ENCODE assay signal across 8 cellular contexts in the genomic region with DNA sequence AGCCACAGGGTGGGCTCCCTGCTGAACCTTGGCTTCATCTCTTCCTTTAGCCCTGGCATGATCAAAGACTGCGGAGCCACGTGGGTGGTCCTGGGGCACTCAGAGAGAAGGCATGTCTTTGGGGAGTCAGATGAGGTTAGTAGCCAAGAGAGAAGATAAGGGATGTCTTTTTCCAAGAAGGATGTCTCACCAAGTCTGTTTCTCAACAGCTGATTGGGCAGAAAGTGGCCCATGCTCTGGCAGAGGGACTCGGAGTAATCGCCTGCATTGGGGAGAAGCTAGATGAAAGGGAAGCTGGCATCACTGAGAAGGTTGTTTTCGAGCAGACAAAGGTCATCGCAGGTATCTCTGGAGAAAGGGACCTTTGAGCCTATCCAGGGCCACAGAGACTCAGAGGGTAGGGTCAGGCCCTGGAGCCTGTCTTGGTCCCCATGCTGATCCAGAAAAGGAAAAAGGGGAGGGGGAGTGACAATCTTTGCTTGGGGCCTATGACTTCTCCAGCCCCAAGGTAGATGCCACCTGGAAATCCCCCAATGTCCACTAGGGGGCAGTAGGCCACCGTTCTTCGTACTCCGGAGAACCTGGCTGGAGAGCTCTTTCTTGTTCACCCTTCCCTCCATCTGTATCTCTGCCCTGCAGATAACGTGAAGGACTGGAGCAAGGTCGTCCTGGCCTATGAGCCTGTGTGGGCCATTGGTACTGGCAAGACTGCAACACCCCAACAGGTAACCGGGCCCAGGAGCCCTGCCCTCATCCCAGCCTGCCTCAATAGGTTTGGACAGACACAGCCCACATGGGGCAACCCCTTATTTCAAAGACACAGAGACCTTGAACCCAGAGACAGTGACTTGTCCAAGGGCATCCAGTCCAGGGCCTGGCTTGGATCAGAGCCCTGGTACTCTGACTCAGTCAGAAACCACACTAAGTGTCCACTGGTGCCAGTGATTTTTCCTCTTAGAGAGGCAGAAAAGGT. TPM values are rescaled to one million over a fixed set of nuclear protein-coding genes. Genes with fewer than 3 reads are reported as not detected.
DNase-seq lines count a peak whose midpoint lies in the region; ATAC-seq lines count a peak whose summit lies in the region.

No MANE protein-coding gene starts in this region.

- no peak for ATAC-seq in aorta (ENCODE audit: low FRiP score)
- ATAC-seq in GM18519 (IDR thresholded peaks at IDR 0.05; ENCODE audit: low FRiP score, unreplicated experiment), result no peak

- intact Hi-C loops in aorta (cut with DNase I), result loop anchor here (2.0 to 5.0 kb wide), 4 partner anchors 58 to 102 kb away; partner anchors contain the start of genes ATN1 (in 1 of the 2), C12orf57 (in 1 of the 2), PTMS (in 1 of the 2) and RNU7-1 (in 1 of the 2)

- H3K27me3 ChIP-seq in aorta (ENCODE audit: control insufficient read depth in 1 of 2, insufficient read depth in 2 of 2, low read length in 1 of 2), result no peaks in the 10 kb centered on the region

- H3K4me1 ChIP-seq in aorta (ENCODE audit: control insufficient read depth in 1 of 2, insufficient read depth in 2 of 2, low read length in 2 of 2), result peaks cover 0 to 1% of the 10 kb centered on the region in 2 donors

- no peak overlapping the region for H3K4me3 ChIP-seq in aorta (ENCODE audit: low read length in 2 of 2)

- H3K36me3 ChIP-seq in aorta (ENCODE audit: control insufficient read depth in 1 of 2, insufficient read depth in 2 of 2, low read length in 1 of 2), result peaks cover 0 to 2% of the 10 kb centered on the region in 2 donors

- WGBS in aorta, 2 donors, result 33 to 36% methylated on average over 12 of the region's 12 CpGs

- H3K9me3 ChIP-seq in aorta (ENCODE audit: control insufficient read depth, low read length), result no peaks in the 10 kb centered on the region

- no peak overlapping the region for H3K27ac ChIP-seq in aorta (ENCODE audit: low read depth in 1 of 2, low read length in 2 of 2)

- DNase-seq in GM04504 (ENCODE audit: low read depth) (peak; percentile 50), NCI-H128 (lab: John Stamatoyannopoulos, UW; ENCODE audit: unreplicated experiment) (peak; percentile 70), SW480 (ENCODE audit: low spot score) (peak; percentile 89), amniotic epithelial cell (ENCODE audit: low read depth) (peak; percentile 84), hepatic stellate cell (ENCODE audit: low spot score) (peak; percentile 83), renal cortical epithelial cell (ENCODE audit: low read depth) (peak; percentile 65), aorta (peak; percentile 82 to 90)

RNA-seq across cellular contexts. Expression of gene TPI1, which starts 2.0 kb away (rescaled TPM):
- total RNA-seq in renal cortical epithelial cell, result 1,309 and 1,579 TPM in 2 replicates
- 100 to 1,000 TPM; 317 TPM for total RNA-seq in aorta
- polyA plus RNA-seq in aorta, result 100 to 1,000 TPM; 310 to 314 TPM

RNA-seq across cellular contexts. Expression of gene SPSB2, which starts 3.8 kb away (rescaled TPM):
- total RNA-seq in renal cortical epithelial cell (7.0 and 13.2 TPM in 2 replicates), aorta (10 to 100 TPM in 1 of 2 donors, 1 to 10 TPM in 1; 4.2 to 10.2 TPM)
- 10 to 100 TPM; 11.1 to 14.3 TPM for polyA plus RNA-seq in aorta

RNA-seq across cellular contexts. Expression of gene USP5, which starts 17.4 kb away (rescaled TPM):
- total RNA-seq in renal cortical epithelial cell (107 and 113 TPM in 2 replicates), aorta (10 to 100 TPM; 59.5 to 64.6 TPM)
- polyA plus RNA-seq in aorta, result 10 to 100 TPM; 26.7 to 47.0 TPM

RNA-seq across cellular contexts. Expression of gene CDCA3, which starts 18.2 kb away (rescaled TPM):
- 1.3 and 4.7 TPM in 2 replicates for total RNA-seq in renal cortical epithelial cell
- total RNA-seq in aorta, result 1 to 10 TPM in 1 of 2 donors, under 1 TPM in 1; 0.42 to 2.1 TPM
- polyA plus RNA-seq in aorta, result 10 to 100 TPM in 1 of 2 donors, 1 to 10 TPM in 1; 3.6 to 12.6 TPM

RNA-seq across cellular contexts. Expression of gene GNB3, which starts 28.6 kb away (rescaled TPM):
- total RNA-seq in renal cortical epithelial cell (0.15 TPM in 1 of 2 replicates, not detected in the other), aorta (10 to 100 TPM in 1 of 2 donors, 1 to 10 TPM in 1; 8.2 to 13.7 TPM)
- 10 to 100 TPM in 1 of 2 donors, 1 to 10 TPM in 1; 6.0 to 32.9 TPM for polyA plus RNA-seq in aorta
